ENCODE assay signal across 9 cellular contexts in the genomic region with DNA sequence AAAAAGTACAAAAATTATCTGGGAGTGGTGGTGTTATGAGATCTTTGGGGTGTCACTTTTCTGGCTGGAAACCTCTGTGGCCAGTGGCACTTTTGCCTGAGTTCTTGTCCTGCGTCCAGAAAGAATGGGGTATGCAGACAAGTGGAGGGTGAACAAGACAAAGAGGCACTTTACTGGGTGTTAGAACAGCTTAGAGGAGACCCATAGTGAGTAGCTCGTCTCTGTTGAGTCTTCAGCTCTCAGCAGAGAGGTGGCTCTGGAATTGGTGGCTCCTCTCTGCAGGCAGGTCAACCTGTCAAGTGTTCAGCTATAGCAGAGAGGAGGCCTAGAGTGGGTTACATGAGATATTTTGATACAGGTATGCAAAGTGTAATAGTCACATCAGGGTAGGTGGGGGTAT. TPM values are rescaled to one million over a fixed set of nuclear protein-coding genes. Genes with fewer than 3 reads are reported as not detected.
"Had no signal": no experiment of that assay in that cellular context is flagged by ENCODE, and none has a peak within 500 bp of the region (broad histone marks: within the 10 kb centered on the region; RNA-seq: fewer than 3 reads in every experiment).

No MANE protein-coding gene starts in this region.

- H3K27ac Mint-ChIP-seq: HFFc6 had no signal

- H3K27ac ChIP-seq: GM23248 had no signal

- ATAC-seq: HCT116 had no signal

- H3K36me3 ChIP-seq: HAP-1 had no signal

- H3K4me3 ChIP-seq: GM23248, HAP-1 had no signal

- H3K9me3 Mint-ChIP-seq: HFFc6 had no signal

- H3K4me3 Mint-ChIP-seq: HFFc6 had no signal

- DNase-seq: GOT3, H7, HFFc6, IMR-90 had no signal

RNA-seq across cellular contexts. Expression of a gene that starts 26.1 kb away (rescaled TPM):
- total RNA-seq: GM23248, H4, HFFc6, HT-29, IMR-90 had no signal
- polyA plus RNA-seq: GM23248, IMR-90 had no signal

RNA-seq across cellular contexts. Expression of a gene that starts 31.4 kb away (rescaled TPM):
- total RNA-seq: GM23248, H4, H7, HFFc6, HT-29, IMR-90 had no signal
- polyA plus RNA-seq: GM23248, IMR-90 had no signal

RNA-seq across cellular contexts. Expression of a gene that starts 47.7 kb away (rescaled TPM):
- total RNA-seq: GM23248, H4, HFFc6, HT-29, IMR-90 had no signal
- polyA plus RNA-seq: GM23248, IMR-90 had no signal
